ENCODE assay signal across 8 cellular contexts in genomic region chr2:219543596-219544358, GRCh38. TPM values are rescaled to one million over a fixed set of nuclear protein-coding genes. Genes with fewer than 3 reads are reported as not detected.
DNase-seq lines count a peak whose midpoint lies in the region; ATAC-seq and TF ChIP-seq lines count a peak whose summit lies in the region.

A gene with protein sequence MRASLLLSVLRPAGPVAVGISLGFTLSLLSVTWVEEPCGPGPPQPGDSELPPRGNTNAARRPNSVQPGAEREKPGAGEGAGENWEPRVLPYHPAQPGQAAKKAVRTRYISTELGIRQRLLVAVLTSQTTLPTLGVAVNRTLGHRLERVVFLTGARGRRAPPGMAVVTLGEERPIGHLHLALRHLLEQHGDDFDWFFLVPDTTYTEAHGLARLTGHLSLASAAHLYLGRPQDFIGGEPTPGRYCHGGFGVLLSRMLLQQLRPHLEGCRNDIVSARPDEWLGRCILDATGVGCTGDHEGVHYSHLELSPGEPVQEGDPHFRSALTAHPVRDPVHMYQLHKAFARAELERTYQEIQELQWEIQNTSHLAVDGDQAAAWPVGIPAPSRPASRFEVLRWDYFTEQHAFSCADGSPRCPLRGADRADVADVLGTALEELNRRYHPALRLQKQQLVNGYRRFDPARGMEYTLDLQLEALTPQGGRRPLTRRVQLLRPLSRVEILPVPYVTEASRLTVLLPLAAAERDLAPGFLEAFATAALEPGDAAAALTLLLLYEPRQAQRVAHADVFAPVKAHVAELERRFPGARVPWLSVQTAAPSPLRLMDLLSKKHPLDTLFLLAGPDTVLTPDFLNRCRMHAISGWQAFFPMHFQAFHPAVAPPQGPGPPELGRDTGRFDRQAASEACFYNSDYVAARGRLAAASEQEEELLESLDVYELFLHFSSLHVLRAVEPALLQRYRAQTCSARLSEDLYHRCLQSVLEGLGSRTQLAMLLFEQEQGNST (minus strand): TSS chr2:219543809. CDS start chr2:219543538, 271 bp downstream.
TSS of gene TMEM198 (plus strand) at chr2:219544028. CDS start at chr2:219544728, 700 bp downstream.

- peaks cover 16% of the 10 kb centered on the region for H3K27me3 Mint-ChIP-seq in activated naive CD8-positive, alpha-beta T cell treated with anti-CD3 and anti-CD28 coated beads for 36 hours
- peaks cover 18% of the 10 kb centered on the region for H3K27me3 Mint-ChIP-seq in glutamatergic neuron (ENCODE audit: unreplicated experiment)

- ATAC-seq in HG02623 (IDR thresholded peaks at IDR 0.05; ENCODE audit: unreplicated experiment) (peak; percentile 73), omental fat pad (ENCODE audit: low FRiP score) (peak; percentile 92)

- H3K36me3 Mint-ChIP-seq in activated naive CD8-positive, alpha-beta T cell treated with anti-CD3 and anti-CD28 coated beads for 36 hours: peaks cover 9% of the 10 kb centered on the region
- peaks cover 19% of the 10 kb centered on the region for H3K36me3 Mint-ChIP-seq in glutamatergic neuron (ENCODE audit: unreplicated experiment)

- H3K36me3 ChIP-seq in testis (ENCODE audit: low read depth, missing control alignments): no peaks in the 10 kb centered on the region

- intact Hi-C loops in testis (cut with DNase I; ENCODE audit: low total_unique reads): loop anchor here (5.0 kb wide), 1 partner anchor 94 kb away; no protein-coding TSS in a partner anchor

- TF ChIP-seq CTCF in GM10248 (IDR thresholded peaks at IDR 0.05; ENCODE audit: control extremely low read depth, extremely low read depth, low read depth, missing control alignments) (no peak), glutamatergic neuron (IDR thresholded peaks at IDR 0.05; ENCODE audit: partially characterized antibody, unreplicated experiment) (no peak), omental fat pad (IDR thresholded peaks at IDR 0.05) (no peak), testis (IDR thresholded peaks at IDR 0.05) (no peak)

- peaks cover 23% of the 10 kb centered on the region for H3K4me1 ChIP-seq in testis

- 0 to 1% methylated on average over 27 to 58 of the region's 75 CpGs for WGBS in testis, 2 donors

- CTCF ChIA-PET in GM10248 (lab: Yijun Ruan, JAX): interaction anchor here (1.0 to 8.1 kb wide), 13 partner anchors 10 to 156 kb away, joined by 3 to 153 read pairs (median 6); partner anchors contain the start of gene DNPEP

- no peaks in the 10 kb centered on the region for H3K27me3 ChIP-seq in testis

- peak within 1 kb of the TSS; percentile 79 for H3K27ac Mint-ChIP-seq in activated naive CD8-positive, alpha-beta T cell treated with anti-CD3 and anti-CD28 coated beads for 36 hours
- peak within 1 kb of the TSS; percentile 95 for H3K27ac Mint-ChIP-seq in glutamatergic neuron (ENCODE audit: unreplicated experiment)

- H3K4me3 Mint-ChIP-seq in activated naive CD8-positive, alpha-beta T cell treated with anti-CD3 and anti-CD28 coated beads for 36 hours: peak within 1 kb of the TSS; percentile 92
- peak within 1 kb of the TSS; percentile 99 for H3K4me3 Mint-ChIP-seq in glutamatergic neuron (ENCODE audit: unreplicated experiment)

- POLR2A ChIA-PET in GM10248 (lab: Yijun Ruan, JAX): interaction anchor here (1.0 kb wide), 1 partner anchor 54 kb away, joined by 3 read pairs; no protein-coding TSS in a partner anchor

- TF ChIP-seq POLR2A in testis (IDR thresholded peaks at IDR 0.05): peak; percentile 39

- no peaks in the 10 kb centered on the region for H3K9me3 Mint-ChIP-seq in activated naive CD8-positive, alpha-beta T cell treated with anti-CD3 and anti-CD28 coated beads for 36 hours
- peaks cover 26% of the 10 kb centered on the region for H3K9me3 Mint-ChIP-seq in glutamatergic neuron (ENCODE audit: unreplicated experiment)

- H3K9me3 ChIP-seq in testis: no peaks in the 10 kb centered on the region

- DNase-seq in GM10248 (ENCODE audit: extremely low spot score) (peak; percentile 99), NCI-H1105 (lab: John Stamatoyannopoulos, UW) (peak; percentile 97), SKM-1 (lab: John Stamatoyannopoulos, UW; ENCODE audit: unreplicated experiment) (peak; percentile 82), glutamatergic neuron (peak; percentile 98), omental fat pad (ENCODE audit: low spot score) (peak; percentile 91), testis (peak; percentile 100)
- DNase-seq in activated naive CD8-positive, alpha-beta T cell treated with anti-CD3 and anti-CD28 coated beads for 36 hours: peak; percentile 95

- peak within 1 kb of the TSS; percentile 80 to 86 for H3K4me3 ChIP-seq in testis

- H3K27ac ChIP-seq in testis: peak within 1 kb of the TSS; percentile 85 to 94

- H3K4me1 Mint-ChIP-seq in activated naive CD8-positive, alpha-beta T cell treated with anti-CD3 and anti-CD28 coated beads for 36 hours: peaks cover 19% of the 10 kb centered on the region
- H3K4me1 Mint-ChIP-seq in glutamatergic neuron (ENCODE audit: low read depth, unreplicated experiment): peaks cover 24% of the 10 kb centered on the region

RNA-seq across cellular contexts. Expression of the first gene that starts in this region (rescaled TPM):
- 10 to 100 TPM; 21.9 to 23.9 TPM for total RNA-seq in activated naive CD8-positive, alpha-beta T cell treated with anti-CD3 and anti-CD28 coated beads for 36 hours
- total RNA-seq in glutamatergic neuron (ENCODE audit: unreplicated experiment): 31.1 TPM
- total RNA-seq in omental fat pad: 10 to 100 TPM; 32.6 to 70.8 (median 45.5) TPM
- total RNA-seq in testis: 100 to 1,000 TPM; 796 to 992 TPM
- polyA plus RNA-seq in testis (ENCODE audit: insufficient read depth, low read depth, low replicate concordance): 194 TPM

RNA-seq across cellular contexts. Expression of gene TMEM198, which starts in this region (rescaled TPM):
- total RNA-seq in activated naive CD8-positive, alpha-beta T cell treated with anti-CD3 and anti-CD28 coated beads for 36 hours: 1 to 10 TPM; 3.5 to 4.2 TPM
- 40.9 TPM for total RNA-seq in glutamatergic neuron (ENCODE audit: unreplicated experiment)
- 1 to 10 TPM; 1.9 to 6.2 (median 2.9) TPM for total RNA-seq in omental fat pad
- 10 to 100 TPM; 11.3 to 11.8 TPM for total RNA-seq in testis
- 7.3 TPM for polyA plus RNA-seq in testis (ENCODE audit: insufficient read depth, low read depth, low replicate concordance)

Comparison
In these comparisons a context has a peak if more than half of its experiments do, and no peak if none do; other contexts are left out.
1. Peak in every context shown above with its lines: DNase-seq, ATAC-seq, H3K4me3 ChIP-seq and H3K27ac ChIP-seq.
2. RNA of the first gene that starts in this region (total RNA-seq): 796 to 992 TPM in testis; 32.6 to 70.8 TPM in omental fat pad, 31.1 TPM in glutamatergic neuron (single experiment) and 21.9 to 23.9 TPM in activated naive CD8-positive, alpha-beta T cell treated with anti-CD3 and anti-CD28 coated beads for 36 hours; every median in the first group is over 10 times any median in the second.